In the genomic region with DNA sequence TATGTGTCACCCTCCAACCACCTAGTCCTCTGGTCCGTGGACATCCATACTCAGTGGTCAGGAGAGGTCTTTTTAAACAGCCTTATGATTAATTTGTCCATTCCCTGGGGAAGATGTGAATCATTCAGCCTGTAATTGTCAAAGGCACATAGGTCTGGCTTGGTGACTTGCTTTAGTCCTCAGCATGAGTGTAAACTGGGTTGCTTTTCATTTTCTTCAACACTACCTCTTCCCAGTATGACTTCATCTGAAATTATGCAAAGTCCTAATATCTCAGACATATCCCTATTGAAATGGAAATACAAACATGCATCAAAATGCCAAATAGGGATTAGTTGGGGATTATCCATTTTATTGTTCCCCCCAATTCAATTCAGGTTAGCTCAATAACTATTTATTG, we compare ENCODE assay signal across 33 cellular contexts.
"Had no signal": no experiment of that assay in that cellular context is flagged by ENCODE, and none has a peak within 500 bp of the region (broad histone marks: within the 10 kb centered on the region; RNA-seq: fewer than 3 reads in every experiment).

No MANE protein-coding gene starts in this region.

- ATAC-seq: activated CD8-positive, alpha-beta memory T cell treated with anti-CD3 and anti-CD28 coated beads, Interleukin-2, amount 10 ng/mL, durations not matched to agents 7 days and 5 days; activated CD8-positive, alpha-beta T cell treated with anti-CD3 and anti-CD28 coated beads, Interleukin-2, amount 10 ng/mL, durations not matched to agents 7 days and 5 days; activated naive CD8-positive, alpha-beta T cell treated with anti-CD3 and anti-CD28 coated beads, Interleukin-2, amount 50 U/mL, for 24 hours; effector memory CD8-positive, alpha-beta T cell; gastrocnemius medialis; heart left ventricle; T-helper 17 cell; WTC11 had no signal

- FAIRE-seq: colon, TTC549 had no signal

- H3K27ac ChIP-seq: adrenal gland, brain microvascular endothelial cell, epithelial cell of prostate, gastrocnemius medialis, heart left ventricle, VCaP had no signal

- H3K4me1 ChIP-seq: adrenal gland, gastrocnemius medialis, heart left ventricle had no signal

- DNase-seq: activated CD4-positive, alpha-beta T cell treated with anti-CD3 and anti-CD28 coated beads for 1 hour; activated CD4-positive, alpha-beta T cell treated with anti-CD3 and anti-CD28 coated beads for 48 hours; activated CD4-positive, alpha-beta T cell treated with anti-CD3 and anti-CD28 coated beads, Interleukin-2, amount 50 U/mL, for 1 hour; activated CD4-positive, alpha-beta T cell treated with anti-CD3 and anti-CD28 coated beads, Interleukin-2, amount 50 U/mL, for 48 hours; activated CD8-positive, alpha-beta memory T cell treated with anti-CD3 and anti-CD28 coated beads, Interleukin-2, amount 10 ng/mL, durations not matched to agents 7 days and 5 days; activated CD8-positive, alpha-beta memory T cell treated with anti-CD3 and anti-CD28 coated beads, Interleukin-2, amount 50 U/mL, for 4 hours; activated CD8-positive, alpha-beta T cell treated with anti-CD3 and anti-CD28 coated beads, Interleukin-2, amount 10 ng/mL, durations not matched to agents 7 days and 5 days; activated effector memory CD4-positive, alpha-beta T cell treated with anti-CD3 and anti-CD28 coated beads, Interleukin-2, amount 50 U/mL, for 16 hours; activated naive CD4-positive, alpha-beta T cell treated with anti-CD3 and anti-CD28 coated beads for 36 hours; activated naive CD8-positive, alpha-beta T cell treated with anti-CD3 and anti-CD28 coated beads for 36 hours; activated naive CD8-positive, alpha-beta T cell treated with anti-CD3 and anti-CD28 coated beads, Interleukin-2, amount 50 U/mL, for 24 hours; activated T-cell treated with anti-CD3 and anti-CD28 coated beads, Interleukin-2, amount 50 U/mL, for 1 hour; activated T-cell treated with anti-CD3 and anti-CD28 coated beads, Interleukin-2, amount 50 U/mL, for 48 hours; adrenal gland; amygdala; aorta; brain microvascular endothelial cell; caudate nucleus; cortex of kidney; dermis blood vessel endothelial cell; effector CD4-positive, alpha-beta T cell; effector memory CD8-positive, alpha-beta T cell; foreskin fibroblast; gastrocnemius medialis; glutamatergic neuron; heart left ventricle; T-helper 1 cell; T-helper 17 cell had no signal

- H3K36me3 ChIP-seq: adrenal gland, brain microvascular endothelial cell, gastrocnemius medialis, heart left ventricle had no signal

- H3K27me3 ChIP-seq: brain microvascular endothelial cell, gastrocnemius medialis, heart left ventricle had no signal

- H3K4me3 ChIP-seq: adrenal gland, gastrocnemius medialis, heart left ventricle had no signal
